In genomic region chr11:61129608-61130523, GRCh38 we compare ENCODE assay signal across 8 cellular contexts. TPM values are rescaled to one million over a fixed set of nuclear protein-coding genes. Genes with fewer than 3 reads are reported as not detected.
DNase-seq lines count a peak whose midpoint lies in the region; ATAC-seq and TF ChIP-seq lines count a peak whose summit lies in the region.

No MANE protein-coding gene starts in this region.

- intact Hi-C loops in head of caudate nucleus (cut with DNase I) = loop anchor here (10.0 kb wide), 1 partner anchor 185 kb away; no protein-coding TSS in a partner anchor
- intact Hi-C loops in psoas muscle (cut with DNase I) = loop anchor here (1.0 to 10.0 kb wide), 4 partner anchors 57 to 295 kb away; no protein-coding TSS in a partner anchor
- intact Hi-C loops in aorta (cut with DNase I) = loop anchor here (2.0 to 5.0 kb wide), 4 partner anchors 57 to 298 kb away; partner anchors contain the start of gene CCDC86 (in 1 of the 2)

- H3K9me3 ChIP-seq in psoas muscle (no peaks in the 10 kb centered on the region), aorta (ENCODE audit: control insufficient read depth, low read length) (no peaks in the 10 kb centered on the region)

- H3K27me3 ChIP-seq in H7 (ENCODE audit: control insufficient read depth, insufficient read depth, low read length) (no peaks in the 10 kb centered on the region), psoas muscle (ENCODE audit: insufficient read depth in 3 of 3, low read length in 2 of 3) (no peaks in the 10 kb centered on the region), aorta (ENCODE audit: control insufficient read depth in 1 of 2, insufficient read depth in 2 of 2, low read length in 1 of 2) (no peaks in the 10 kb centered on the region)

- H3K4me1 ChIP-seq in psoas muscle (peaks cover under 1% of the 10 kb centered on the region), aorta (ENCODE audit: control insufficient read depth in 1 of 2, insufficient read depth in 2 of 2, low read length in 2 of 2) (no peaks in the 10 kb centered on the region)

- H3K27ac ChIP-seq in psoas muscle (no peak overlapping the region), aorta (ENCODE audit: low read depth in 1 of 2, low read length in 2 of 2) (no peak overlapping the region)

- 43 to 49% (median 44%) methylated on average over 35 of the region's 35 CpGs for WGBS in psoas muscle, 3 donors
- 34% methylated on average over 35 of the region's 35 CpGs for WGBS in aorta, 2 donors

- H3K4me3 ChIP-seq in H7 (ENCODE audit: insufficient read depth, low read depth, low read length) (no peak overlapping the region), psoas muscle (no peak overlapping the region), aorta (ENCODE audit: low read length in 2 of 2) (no peak overlapping the region)

- ATAC-seq in psoas muscle (peak; percentile 78 to 88 (median 86)), aorta (ENCODE audit: low FRiP score) (peak; percentile 88)

- DNase-seq in EL (peak; percentile 93), H7 (peak; percentile 99), NCI-H460 (ENCODE audit: extremely low read depth, low read depth) (peak; percentile 81), head of caudate nucleus (peak; percentile 81 to 95 (median 89)), psoas muscle (peak; percentile 81 to 90), aorta (peak; percentile 91 to 95), kidney glomerular epithelial cell (lab: John Stamatoyannopoulos, UW) (no peak)
- peak; percentile 84 for DNase-seq in activated gamma-delta T cell treated with anti-CD3 and anti-CD28 coated beads, Interleukin-2, amount 50 U/mL, for 16 hours (ENCODE audit: low read depth)

- peak; percentile 97 for TF ChIP-seq CTCF in psoas muscle (IDR thresholded peaks at IDR 0.05)

- H3K36me3 ChIP-seq in H7 (replicated peaks; ENCODE audit: control insufficient read depth, insufficient read depth, low read length) (peaks cover 1% of the 10 kb centered on the region; the same call in 1 of the 2 replicates), psoas muscle (ENCODE audit: insufficient read depth in 1 of 2, low read depth in 1 of 2) (peaks cover 0 to 24% of the 10 kb centered on the region in 2 donors), aorta (ENCODE audit: control insufficient read depth in 1 of 2, insufficient read depth in 2 of 2, low read length in 1 of 2) (no peaks in the 10 kb centered on the region)

RNA-seq across cellular contexts. Expression of gene CD5, which starts 27.6 kb away (rescaled TPM):
- not detected in 2 replicates for total RNA-seq in H7 (2014; rRNA removed; shearing (Covaris generic))
- not detected in 2 replicates for total RNA-seq in NCI-H460 (2014; rRNA removed; shearing (Covaris generic))
- polyA plus RNA-seq in NCI-H460 (2014; cell fraction: nucleus; rRNA removed) = not detected in 2 replicates
- total RNA-seq in psoas muscle (under 1 TPM in 3 of 4 donors, not detected in 1; 0.08 to 0.17 (median 0.17) TPM), aorta (1 to 10 TPM in 1 of 2 donors, under 1 TPM in 1; 0.58 to 1.7 TPM)
- polyA plus RNA-seq in psoas muscle (under 1 TPM in 2 of 3 donors, not detected in 1; 0.04 to 0.05 TPM), aorta (under 1 TPM in 1 of 2 donors, not detected in 1; 0.67 TPM)

RNA-seq across cellular contexts. Expression of gene VPS37C, which starts 31.4 kb away (rescaled TPM):
- total RNA-seq in H7 (2014; rRNA removed; shearing (Covaris generic)) = 22.1 and 25.5 TPM in 2 replicates
- 22.9 and 23.7 TPM in 2 replicates for total RNA-seq in NCI-H460 (2014; rRNA removed; shearing (Covaris generic))
- 16.9 and 22.1 TPM in 2 replicates for polyA plus RNA-seq in NCI-H460 (2014; cell fraction: nucleus; rRNA removed)
- total RNA-seq in psoas muscle (10 to 100 TPM; 16.9 to 27.3 (median 23.5) TPM), aorta (10 to 100 TPM; 29.8 to 39.9 TPM)
- polyA plus RNA-seq in psoas muscle (10 to 100 TPM; 18.9 to 39.8 (median 25.6) TPM), aorta (10 to 100 TPM; 12.7 to 14.0 TPM)
